8 cellular contexts compared by ENCODE assay signal in the genomic region with DNA sequence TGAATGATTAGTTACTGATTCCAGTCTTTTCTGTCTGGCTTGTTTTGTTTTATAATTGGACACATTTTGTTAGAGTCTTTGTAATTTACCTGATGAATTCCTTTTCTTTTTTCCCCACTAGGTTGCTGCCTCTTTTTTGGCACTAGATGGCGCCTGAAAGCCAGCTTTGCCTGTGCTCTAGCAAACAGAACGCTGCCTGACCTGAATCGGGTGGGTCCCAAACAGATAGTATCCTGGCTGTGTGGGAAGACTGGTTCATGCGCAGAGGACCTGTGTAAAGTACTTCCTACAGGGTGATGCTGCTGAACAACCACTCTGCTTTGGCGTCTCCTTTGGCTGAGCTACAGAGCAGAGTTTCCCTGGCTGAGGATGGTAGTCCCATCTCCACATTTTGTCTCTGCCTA.
DNase-seq lines count a peak whose midpoint lies in the region; ATAC-seq and TF ChIP-seq lines count a peak whose summit lies in the region.

No MANE protein-coding gene starts in this region.

- DNase-seq in NCI-H345 (lab: John Stamatoyannopoulos, UW) (peak; percentile 19), NCI-H345 treated with DMSO at 0.1 percent for 48 hours (lab: John Stamatoyannopoulos, UW; ENCODE audit: unreplicated experiment) (no peak), RWPE1 (ENCODE audit: low spot score) (no peak), colonic mucosa (peak; percentile 47), renal cortical epithelial cell (ENCODE audit: low read depth) (peak; percentile 16)

- intact Hi-C loops in colonic mucosa (cut with DNase I), result loop anchor here (5.0 kb wide), 1 partner anchor 289 kb away; a partner anchor contains a TSS

- no peak overlapping the region for H3K9ac ChIP-seq in colonic mucosa (ENCODE audit: low read depth in 2 of 2, low read length in 2 of 2)

- H3K4me3 ChIP-seq in colonic mucosa, result no peak overlapping the region

- peaks cover 9% of the 10 kb centered on the region for H3K9me3 ChIP-seq in colonic mucosa

- H3K4me1 ChIP-seq in colonic mucosa, result no peaks in the 10 kb centered on the region

- TF ChIP-seq CTCF in RWPE1 (conservative IDR thresholded peaks at IDR 0.05; ENCODE audit: low read depth) (peak; percentile 34; the same call in 1 of the 2 replicates), colonic mucosa (IDR thresholded peaks at IDR 0.05) (peak; percentile 69)

- ATAC-seq in HG02798 (IDR thresholded peaks at IDR 0.05; ENCODE audit: poor library complexity, unreplicated experiment) (peak; percentile 42), HG03432 (IDR thresholded peaks at IDR 0.05; ENCODE audit: unreplicated experiment) (no peak), GM21619 (IDR thresholded peaks at IDR 0.05; ENCODE audit: unreplicated experiment) (no peak)

- no peaks in the 10 kb centered on the region for H3K27me3 ChIP-seq in colonic mucosa

- H3K27ac ChIP-seq in RWPE1, result no peak overlapping the region
- no peak overlapping the region for H3K27ac ChIP-seq in colonic mucosa

- H3K36me3 ChIP-seq in colonic mucosa, result no peaks in the 10 kb centered on the region

- POLR2A ChIA-PET in RWPE1 (lab: Yijun Ruan, JAX; ENCODE audit: low non-redundant PET), result no interaction called here

- CTCF ChIA-PET in RWPE1 (lab: Yijun Ruan, JAX), result interaction anchor here (0.6 to 1.6 kb wide), 7 partner anchors 83 to 375 kb away, joined by 3 to 8 read pairs (median 3); a partner anchor contains a TSS

Comparison
In these comparisons a context has a peak if more than half of its experiments do, and no peak if none do; other contexts are left out.
1. DNase-seq: peak in NCI-H345 (single experiment), colonic mucosa (single experiment) and renal cortical epithelial cell (single experiment); none in NCI-H345 treated with DMSO at 0.1 percent for 48 hours (single experiment) and RWPE1 (single experiment).